Comparison of ENCODE assay signal across 22 cellular contexts in the genomic region with DNA sequence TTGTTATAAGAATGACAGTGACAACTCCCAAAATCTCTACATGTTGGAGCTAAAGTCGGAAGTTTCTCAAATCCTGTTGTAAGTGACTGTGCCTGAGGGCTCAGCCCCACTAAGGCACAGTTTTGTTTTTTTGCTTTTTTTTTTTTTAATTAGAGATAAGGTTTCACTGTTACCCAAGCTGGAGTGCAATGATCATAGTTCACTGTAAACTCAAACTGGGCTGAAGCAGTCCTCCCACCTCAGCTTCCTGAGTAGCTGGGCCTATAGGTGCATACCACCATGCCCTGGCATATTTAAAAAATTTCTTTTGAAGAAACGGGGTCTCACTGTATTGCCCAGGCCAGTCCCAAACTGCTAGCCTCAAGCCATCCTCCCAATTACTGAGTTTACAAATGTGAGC.
"Had no signal": no experiment of that assay in that cellular context is flagged by ENCODE, and none has a peak within 500 bp of the region (broad histone marks: within the 10 kb centered on the region; RNA-seq: fewer than 3 reads in every experiment).

No MANE protein-coding gene starts in this region.

- DNase-seq: hippocampal formation; kidney glomerular epithelial cell; left cardiac atrium; left lung; lower lobe of right lung; mammary epithelial cell; mesenchymal stem cell; naive B cell; natural killer cell; nucleus accumbens; pancreas; posterior cingulate gyrus; retina; right cardiac atrium; sigmoid colon; spleen; stimulated activated CD4-positive, alpha-beta T cell treated with anti-CD3 and anti-CD28 coated beads, Interleukin-4, amount 100 ng/mL, for 24 hours; stimulated activated CD8-positive, alpha-beta memory T cell treated with anti-CD3 and anti-CD28 coated beads, Interleukin-4, amount 100 ng/mL, for 48 hours; stimulated activated naive CD4-positive, alpha-beta T cell treated with Interleukin-2 at 50 U/mL for 16 hours; stimulated activated naive CD8-positive, alpha-beta T cell treated with anti-CD3 and anti-CD28 coated beads, Interleukin-15, amount 100 ng/mL, for 72 hours; substantia nigra; uterus had no signal
